In the genomic region with DNA sequence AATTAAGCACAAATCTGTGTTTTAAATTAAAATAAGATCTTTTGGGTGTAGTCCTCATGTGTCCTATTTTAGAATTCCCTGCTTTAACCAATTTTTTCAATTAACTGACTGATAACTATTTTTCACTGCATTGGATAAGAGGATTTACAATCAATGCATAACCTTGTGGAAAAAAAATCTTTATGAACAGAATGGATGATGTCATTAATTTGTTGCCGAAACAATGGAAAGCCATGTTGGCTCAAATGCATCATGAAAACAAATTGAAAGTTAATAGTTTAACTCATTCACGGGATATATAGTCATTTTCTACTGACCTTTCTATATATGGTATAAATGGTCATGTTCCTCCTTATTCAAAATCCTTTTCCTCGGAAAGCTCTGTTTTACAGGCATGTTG, we compare ENCODE assay signal across 37 cellular contexts.
"Had no signal": no experiment of that assay in that cellular context is flagged by ENCODE, and none has a peak within 500 bp of the region (broad histone marks: within the 10 kb centered on the region; RNA-seq: fewer than 3 reads in every experiment).

No MANE protein-coding gene starts in this region.

- H3K27me3 ChIP-seq: adrenal gland, body of pancreas, brain microvascular endothelial cell, breast epithelium had no signal

- H3K27ac Mint-ChIP-seq: activated B cell treated with CpG ODN at 0.5 μM for 24 hours; activated CD4-positive, alpha-beta memory T cell treated with anti-CD3 and anti-CD28 coated beads for 36 hours; activated CD4-positive, alpha-beta T cell treated with anti-CD3 and anti-CD28 coated beads, Interleukin-2, amount 10 ng/mL, durations not matched to agents 24 days and 14 days; activated CD8-positive, alpha-beta T cell treated with anti-CD3 and anti-CD28 coated beads for 36 hours; activated naive CD4-positive, alpha-beta T cell treated with anti-CD3 and anti-CD28 coated beads for 36 hours; activated naive CD4-positive, alpha-beta T cell treated with anti-CD3 and anti-CD28 coated beads, Interleukin-2, amount 50 U/mL, for 72 hours; activated naive CD8-positive, alpha-beta T cell treated with anti-CD3 and anti-CD28 coated beads for 36 hours; activated T-cell treated with anti-CD3 and anti-CD28 coated beads, Interleukin-2, amount 50 U/mL, for 72 hours; activated T-helper 1 cell treated with anti-CD3 and anti-CD28 coated beads, Interleukin-12 subunit alpha, Interleukin-12 subunit beta, Interleukin-2, Interleukin-4 antibody, amounts not matched to agents 30 ng/mL and 10 ng/mL and 1 ng/mL, durations not matched to agents 14 hours and 24 hours and 36 hours; activated T-helper 17 cell treated with anti-CD3 and anti-CD28 coated beads, Interleukin-2, amount 50 U/mL, for 72 hours; T-helper 1 cell treated with Interleukin-12 subunit alpha and Interleukin-12 subunit beta and Interleukin-4 antibody, amounts not matched to agents 30 μg/mL and 1 μg/mL, for 36 hours; T-helper 2 cell treated with Interferon-gamma antibody and Interleukin-4, amounts not matched to agents 5 μg/mL and 100 μg/mL, for 36 hours had no signal

- H3K36me3 Mint-ChIP-seq: activated CD4-positive, alpha-beta memory T cell treated with anti-CD3 and anti-CD28 coated beads for 36 hours; activated naive CD4-positive, alpha-beta T cell treated with anti-CD3 and anti-CD28 coated beads, Interleukin-2, amount 50 U/mL, for 72 hours; activated naive CD8-positive, alpha-beta T cell treated with anti-CD3 and anti-CD28 coated beads for 36 hours had no signal

- H3K4me1 ChIP-seq: adrenal gland, body of pancreas, breast epithelium had no signal

- H3K4me3 Mint-ChIP-seq: activated B cell treated with CpG ODN at 0.5 μM for 24 hours; activated CD4-positive, alpha-beta memory T cell treated with anti-CD3 and anti-CD28 coated beads for 36 hours; activated CD4-positive, alpha-beta T cell treated with anti-CD3 and anti-CD28 coated beads, Interleukin-2, amount 10 ng/mL, durations not matched to agents 24 days and 14 days; activated CD8-positive, alpha-beta T cell treated with anti-CD3 and anti-CD28 coated beads for 36 hours; activated naive CD4-positive, alpha-beta T cell treated with anti-CD3 and anti-CD28 coated beads for 36 hours; activated naive CD8-positive, alpha-beta T cell treated with anti-CD3 and anti-CD28 coated beads for 36 hours; activated T-cell treated with anti-CD3 and anti-CD28 coated beads, Interleukin-2, amount 50 U/mL, for 4 hours; activated T-cell treated with anti-CD3 and anti-CD28 coated beads, Interleukin-2, amount 50 U/mL, for 72 hours; activated T-helper 1 cell treated with anti-CD3 and anti-CD28 coated beads, Interleukin-12 subunit alpha, Interleukin-12 subunit beta, Interleukin-2, Interleukin-4 antibody, amounts not matched to agents 30 ng/mL and 10 ng/mL and 1 ng/mL, durations not matched to agents 14 hours and 24 hours and 36 hours; activated T-helper 17 cell treated with anti-CD3 and anti-CD28 coated beads, Interleukin-2, amount 50 U/mL, for 72 hours; T-helper 1 cell treated with Interleukin-12 subunit alpha and Interleukin-12 subunit beta and Interleukin-4 antibody, amounts not matched to agents 30 μg/mL and 1 μg/mL, for 36 hours; T-helper 2 cell treated with Interferon-gamma antibody and Interleukin-4, amounts not matched to agents 5 μg/mL and 100 μg/mL, for 36 hours had no signal

- H3K27ac ChIP-seq: adrenal gland, body of pancreas, brain microvascular endothelial cell, breast epithelium, VCaP had no signal

- H3K9me3 ChIP-seq: body of pancreas had no signal

- ATAC-seq: activated CD8-positive, alpha-beta T cell treated with anti-CD3 and anti-CD28 coated beads for 36 hours; activated naive CD4-positive, alpha-beta T cell treated with anti-CD3 and anti-CD28 coated beads, Interleukin-2, amount 50 U/mL, for 72 hours; activated T-cell treated with anti-CD3 and anti-CD28 coated beads, Interleukin-2, amount 50 U/mL, for 4 hours; activated T-cell treated with anti-CD3 and anti-CD28 coated beads, Interleukin-2, amount 50 U/mL, for 72 hours; activated T-helper 17 cell treated with anti-CD3 and anti-CD28 coated beads, Interleukin-2, amount 50 U/mL, for 72 hours; body of pancreas had no signal

- FAIRE-seq: astrocyte, TTC549 had no signal

- H3K9me3 Mint-ChIP-seq: activated CD4-positive, alpha-beta T cell treated with anti-CD3 and anti-CD28 coated beads, Interleukin-2, amount 10 ng/mL, durations not matched to agents 24 days and 14 days; activated CD8-positive, alpha-beta T cell treated with anti-CD3 and anti-CD28 coated beads for 36 hours; activated T-cell treated with anti-CD3 and anti-CD28 coated beads, Interleukin-2, amount 50 U/mL, for 72 hours; activated T-helper 1 cell treated with anti-CD3 and anti-CD28 coated beads, Interleukin-12 subunit alpha, Interleukin-12 subunit beta, Interleukin-2, Interleukin-4 antibody, amounts not matched to agents 30 ng/mL and 10 ng/mL and 1 ng/mL, durations not matched to agents 14 hours and 24 hours and 36 hours; activated T-helper 17 cell treated with anti-CD3 and anti-CD28 coated beads, Interleukin-2, amount 50 U/mL, for 72 hours had no signal

- H3K4me3 ChIP-seq: adrenal gland, body of pancreas, breast epithelium had no signal

- H3K36me3 ChIP-seq: adrenal gland, brain microvascular endothelial cell, breast epithelium had no signal

- DNase-seq: activated B cell treated with CpG ODN at 0.5 μM for 24 hours; activated CD4-positive, alpha-beta memory T cell treated with anti-CD3 and anti-CD28 coated beads for 36 hours; activated CD4-positive, alpha-beta T cell treated with anti-CD3 and anti-CD28 coated beads for 4 hours; activated CD4-positive, alpha-beta T cell treated with anti-CD3 and anti-CD28 coated beads, Interleukin-2, amount 50 U/mL, for 1 hour; activated CD4-positive, alpha-beta T cell treated with anti-CD3 and anti-CD28 coated beads, Interleukin-2, amount 50 U/mL, for 4 hours; activated CD4-positive, CD25-positive, alpha-beta regulatory T cell treated with anti-CD3 and anti-CD28 coated beads, Interleukin-2, amount 50 U/mL, for 72 hours; activated CD8-positive, alpha-beta memory T cell treated with anti-CD3 and anti-CD28 coated beads, Interleukin-2, amount 50 U/mL, for 4 hours; activated CD8-positive, alpha-beta T cell treated with anti-CD3 and anti-CD28 coated beads for 36 hours; activated effector memory CD4-positive, alpha-beta T cell treated with anti-CD3 and anti-CD28 coated beads, Interleukin-2, amount 50 U/mL, for 16 hours; activated gamma-delta T cell treated with Interleukin-2 at 50 U/mL for 16 hours; activated naive CD4-positive, alpha-beta T cell; activated naive CD4-positive, alpha-beta T cell treated with anti-CD3 and anti-CD28 coated beads for 36 hours; activated naive CD4-positive, alpha-beta T cell treated with anti-CD3 and anti-CD28 coated beads, Interleukin-2, amount 50 U/mL, for 16 hours; activated naive CD8-positive, alpha-beta T cell treated with anti-CD3 and anti-CD28 coated beads for 36 hours; activated T-cell treated with anti-CD3 and anti-CD28 coated beads for 4 hours; activated T-cell treated with anti-CD3 and anti-CD28 coated beads, Interleukin-2, amount 50 U/mL, for 1 hour; activated T-cell treated with anti-CD3 and anti-CD28 coated beads, Interleukin-2, amount 50 U/mL, for 4 hours; activated T-cell treated with anti-CD3 and anti-CD28 coated beads, Interleukin-2, amount 50 U/mL, for 72 hours; adrenal gland; amniotic stem cell; aorta; body of pancreas; brain microvascular endothelial cell; central memory CD4-positive, alpha-beta T cell; T-helper 1 cell; T-helper 2 cell; T-helper 9 cell had no signal

- H3K4me1 Mint-ChIP-seq: activated B cell treated with CpG ODN at 0.5 μM for 24 hours; activated CD4-positive, alpha-beta T cell treated with anti-CD3 and anti-CD28 coated beads, Interleukin-2, amount 10 ng/mL, durations not matched to agents 24 days and 14 days; activated naive CD8-positive, alpha-beta T cell treated with anti-CD3 and anti-CD28 coated beads for 36 hours; activated T-helper 17 cell treated with anti-CD3 and anti-CD28 coated beads, Interleukin-2, amount 50 U/mL, for 72 hours had no signal
